Comparison of ENCODE assay signal across 1 cellular context in the genomic region with DNA sequence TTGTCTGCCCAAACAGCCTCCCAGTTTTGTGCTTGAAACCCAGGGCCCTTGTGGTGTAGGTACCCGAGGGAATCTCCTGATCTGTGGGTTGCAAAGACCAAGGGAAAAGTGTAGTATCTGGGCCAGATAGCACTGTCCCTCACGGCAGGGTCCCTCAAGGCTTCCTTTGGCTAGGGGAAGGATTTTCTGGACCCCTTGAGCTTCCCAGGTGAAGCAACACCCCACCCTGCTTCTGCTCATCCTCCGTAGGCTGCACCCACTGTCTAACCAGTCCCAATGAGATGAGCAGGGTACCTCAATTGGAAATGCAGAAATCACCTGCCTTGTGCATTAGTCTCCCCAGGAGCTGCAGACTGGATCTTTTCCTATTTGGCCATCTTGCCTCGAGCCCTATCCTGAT.
TF ChIP-seq lines count a peak whose summit lies in the region.

No MANE protein-coding gene starts in this region.

TF ChIP-seq in GM23338, 12 proteins besides CTCF, POLR2A, EP300 and RAD21 (continued from another document):
- TF ChIP-seq, protein P1, sequence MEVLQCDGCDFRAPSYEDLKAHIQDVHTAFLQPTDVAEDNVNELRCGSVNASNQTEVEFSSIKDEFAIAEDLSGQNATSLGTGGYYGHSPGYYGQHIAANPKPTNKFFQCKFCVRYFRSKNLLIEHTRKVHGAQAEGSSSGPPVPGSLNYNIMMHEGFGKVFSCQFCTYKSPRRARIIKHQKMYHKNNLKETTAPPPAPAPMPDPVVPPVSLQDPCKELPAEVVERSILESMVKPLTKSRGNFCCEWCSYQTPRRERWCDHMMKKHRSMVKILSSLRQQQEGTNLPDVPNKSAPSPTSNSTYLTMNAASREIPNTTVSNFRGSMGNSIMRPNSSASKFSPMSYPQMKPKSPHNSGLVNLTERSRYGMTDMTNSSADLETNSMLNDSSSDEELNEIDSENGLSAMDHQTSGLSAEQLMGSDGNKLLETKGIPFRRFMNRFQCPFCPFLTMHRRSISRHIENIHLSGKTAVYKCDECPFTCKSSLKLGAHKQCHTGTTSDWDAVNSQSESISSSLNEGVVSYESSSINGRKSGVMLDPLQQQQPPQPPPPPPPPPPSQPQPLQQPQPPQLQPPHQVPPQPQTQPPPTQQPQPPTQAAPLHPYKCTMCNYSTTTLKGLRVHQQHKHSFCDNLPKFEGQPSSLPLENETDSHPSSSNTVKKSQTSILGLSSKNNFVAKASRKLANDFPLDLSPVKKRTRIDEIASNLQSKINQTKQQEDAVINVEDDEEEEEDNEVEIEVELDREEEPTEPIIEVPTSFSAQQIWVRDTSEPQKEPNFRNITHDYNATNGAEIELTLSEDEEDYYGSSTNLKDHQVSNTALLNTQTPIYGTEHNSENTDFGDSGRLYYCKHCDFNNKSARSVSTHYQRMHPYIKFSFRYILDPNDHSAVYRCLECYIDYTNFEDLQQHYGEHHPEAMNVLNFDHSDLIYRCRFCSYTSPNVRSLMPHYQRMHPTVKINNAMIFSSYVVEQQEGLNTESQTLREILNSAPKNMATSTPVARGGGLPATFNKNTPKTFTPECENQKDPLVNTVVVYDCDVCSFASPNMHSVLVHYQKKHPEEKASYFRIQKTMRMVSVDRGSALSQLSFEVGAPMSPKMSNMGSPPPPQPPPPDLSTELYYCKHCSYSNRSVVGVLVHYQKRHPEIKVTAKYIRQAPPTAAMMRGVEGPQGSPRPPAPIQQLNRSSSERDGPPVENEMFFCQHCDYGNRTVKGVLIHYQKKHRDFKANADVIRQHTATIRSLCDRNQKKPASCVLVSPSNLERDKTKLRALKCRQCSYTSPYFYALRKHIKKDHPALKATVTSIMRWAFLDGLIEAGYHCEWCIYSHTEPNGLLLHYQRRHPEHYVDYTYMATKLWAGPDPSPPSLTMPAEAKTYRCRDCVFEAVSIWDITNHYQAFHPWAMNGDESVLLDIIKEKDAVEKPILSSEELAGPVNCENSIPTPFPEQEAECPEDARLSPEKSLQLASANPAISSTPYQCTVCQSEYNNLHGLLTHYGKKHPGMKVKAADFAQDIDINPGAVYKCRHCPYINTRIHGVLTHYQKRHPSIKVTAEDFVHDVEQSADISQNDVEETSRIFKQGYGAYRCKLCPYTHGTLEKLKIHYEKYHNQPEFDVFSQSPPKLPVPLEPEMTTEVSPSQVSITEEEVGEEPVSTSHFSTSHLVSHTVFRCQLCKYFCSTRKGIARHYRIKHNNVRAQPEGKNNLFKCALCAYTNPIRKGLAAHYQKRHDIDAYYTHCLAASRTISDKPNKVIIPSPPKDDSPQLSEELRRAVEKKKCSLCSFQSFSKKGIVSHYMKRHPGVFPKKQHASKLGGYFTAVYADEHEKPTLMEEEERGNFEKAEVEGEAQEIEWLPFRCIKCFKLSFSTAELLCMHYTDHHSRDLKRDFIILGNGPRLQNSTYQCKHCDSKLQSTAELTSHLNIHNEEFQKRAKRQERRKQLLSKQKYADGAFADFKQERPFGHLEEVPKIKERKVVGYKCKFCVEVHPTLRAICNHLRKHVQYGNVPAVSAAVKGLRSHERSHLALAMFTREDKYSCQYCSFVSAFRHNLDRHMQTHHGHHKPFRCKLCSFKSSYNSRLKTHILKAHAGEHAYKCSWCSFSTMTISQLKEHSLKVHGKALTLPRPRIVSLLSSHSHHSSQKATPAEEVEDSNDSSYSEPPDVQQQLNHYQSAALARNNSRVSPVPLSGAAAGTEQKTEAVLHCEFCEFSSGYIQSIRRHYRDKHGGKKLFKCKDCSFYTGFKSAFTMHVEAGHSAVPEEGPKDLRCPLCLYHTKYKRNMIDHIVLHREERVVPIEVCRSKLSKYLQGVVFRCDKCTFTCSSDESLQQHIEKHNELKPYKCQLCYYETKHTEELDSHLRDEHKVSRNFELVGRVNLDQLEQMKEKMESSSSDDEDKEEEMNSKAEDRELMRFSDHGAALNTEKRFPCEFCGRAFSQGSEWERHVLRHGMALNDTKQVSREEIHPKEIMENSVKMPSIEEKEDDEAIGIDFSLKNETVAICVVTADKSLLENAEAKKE (CRISPR knock-in tag; IDR thresholded peaks at IDR 0.05): no peak
- no peak for TF ChIP-seq NANOG (IDR thresholded peaks at IDR 0.05; ENCODE audit: borderline replicate concordance)
- no peak for TF ChIP-seq EZH2 (IDR thresholded peaks at IDR 0.05; ENCODE audit: low read depth, unreplicated experiment)
- TF ChIP-seq ZNF114 (CRISPR knock-in tag; IDR thresholded peaks at IDR 0.05): no peak
- TF ChIP-seq EZH2phosphoT487 (IDR thresholded peaks at IDR 0.05; ENCODE audit: unreplicated experiment): no peak
- no peak for TF ChIP-seq JUNB (IDR thresholded peaks at IDR 0.05; ENCODE audit: unreplicated experiment)
- no peak for TF ChIP-seq CREB1 (CRISPR knock-in tag; IDR thresholded peaks at IDR 0.05; ENCODE audit: low read depth)
- TF ChIP-seq, protein P2, sequence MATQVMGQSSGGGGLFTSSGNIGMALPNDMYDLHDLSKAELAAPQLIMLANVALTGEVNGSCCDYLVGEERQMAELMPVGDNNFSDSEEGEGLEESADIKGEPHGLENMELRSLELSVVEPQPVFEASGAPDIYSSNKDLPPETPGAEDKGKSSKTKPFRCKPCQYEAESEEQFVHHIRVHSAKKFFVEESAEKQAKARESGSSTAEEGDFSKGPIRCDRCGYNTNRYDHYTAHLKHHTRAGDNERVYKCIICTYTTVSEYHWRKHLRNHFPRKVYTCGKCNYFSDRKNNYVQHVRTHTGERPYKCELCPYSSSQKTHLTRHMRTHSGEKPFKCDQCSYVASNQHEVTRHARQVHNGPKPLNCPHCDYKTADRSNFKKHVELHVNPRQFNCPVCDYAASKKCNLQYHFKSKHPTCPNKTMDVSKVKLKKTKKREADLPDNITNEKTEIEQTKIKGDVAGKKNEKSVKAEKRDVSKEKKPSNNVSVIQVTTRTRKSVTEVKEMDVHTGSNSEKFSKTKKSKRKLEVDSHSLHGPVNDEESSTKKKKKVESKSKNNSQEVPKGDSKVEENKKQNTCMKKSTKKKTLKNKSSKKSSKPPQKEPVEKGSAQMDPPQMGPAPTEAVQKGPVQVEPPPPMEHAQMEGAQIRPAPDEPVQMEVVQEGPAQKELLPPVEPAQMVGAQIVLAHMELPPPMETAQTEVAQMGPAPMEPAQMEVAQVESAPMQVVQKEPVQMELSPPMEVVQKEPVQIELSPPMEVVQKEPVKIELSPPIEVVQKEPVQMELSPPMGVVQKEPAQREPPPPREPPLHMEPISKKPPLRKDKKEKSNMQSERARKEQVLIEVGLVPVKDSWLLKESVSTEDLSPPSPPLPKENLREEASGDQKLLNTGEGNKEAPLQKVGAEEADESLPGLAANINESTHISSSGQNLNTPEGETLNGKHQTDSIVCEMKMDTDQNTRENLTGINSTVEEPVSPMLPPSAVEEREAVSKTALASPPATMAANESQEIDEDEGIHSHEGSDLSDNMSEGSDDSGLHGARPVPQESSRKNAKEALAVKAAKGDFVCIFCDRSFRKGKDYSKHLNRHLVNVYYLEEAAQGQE (IDR thresholded peaks at IDR 0.05; ENCODE audit: unreplicated experiment): no peak
- no peak for TF ChIP-seq ETS1 (IDR thresholded peaks at IDR 0.05)
- no peak for TF ChIP-seq STAT1 (IDR thresholded peaks at IDR 0.05; ENCODE audit: unreplicated experiment)
